ENCODE assay signal across 8 cellular contexts in genomic region chr1:151166506-151166956, GRCh38. TPM values are rescaled to one million over a fixed set of nuclear protein-coding genes. Genes with fewer than 3 reads are reported as not detected.
DNase-seq lines count a peak whose midpoint lies in the region; ATAC-seq and TF ChIP-seq lines count a peak whose summit lies in the region.

No MANE protein-coding gene starts in this region.

- no peak for TF ChIP-seq POLR2A in gastroesophageal sphincter (IDR thresholded peaks at IDR 0.05)

- H3K4me1 ChIP-seq in CD4-positive, CD25-positive, alpha-beta regulatory T cell (ENCODE audit: control insufficient read depth, insufficient read depth, low read length, poor library complexity, severe bottlenecking): peaks cover 28% of the 10 kb centered on the region
- H3K4me1 ChIP-seq in gastroesophageal sphincter: peaks cover 4 to 52% (median 22%) of the 10 kb centered on the region in 3 donors

- CTCF ChIA-PET in WTC11 (lab: Charles Lee): interaction anchor here (1.6 to 4.1 kb wide), 2 partner anchors 9 to 66 kb away, joined by 7 to 39 read pairs; partner anchors contain the start of gene TMOD4

- 0% methylated on average over 4 to 10 of the region's 15 CpGs for WGBS in gastroesophageal sphincter (ENCODE audit: low coverage in 1 of 2), 2 donors

- H3K9me3 ChIP-seq in CD4-positive, CD25-positive, alpha-beta regulatory T cell (ENCODE audit: control insufficient read depth in 2 of 2, low read length in 2 of 2): no peaks in the 10 kb centered on the region
- no peaks in the 10 kb centered on the region for H3K9me3 ChIP-seq in gastroesophageal sphincter

- H3K36me3 Mint-ChIP-seq in CD4-positive, CD25-positive, alpha-beta regulatory T cell: peaks cover 27% of the 10 kb centered on the region
- H3K36me3 Mint-ChIP-seq in WTC11: peaks cover 24% of the 10 kb centered on the region

- no peak for TF ChIP-seq CTCF in WTC11 (IDR thresholded peaks at IDR 0.05)
- TF ChIP-seq CTCF in gastroesophageal sphincter (IDR thresholded peaks at IDR 0.05): no peak
- no peak for TF ChIP-seq CTCF in retinal pigment epithelial cell (conservative IDR thresholded peaks at IDR 0.05; ENCODE audit: low read depth, low read length)

- H3K27me3 Mint-ChIP-seq in CD4-positive, CD25-positive, alpha-beta regulatory T cell: peaks cover 6% of the 10 kb centered on the region
- H3K27me3 Mint-ChIP-seq in WTC11 (ENCODE audit: low read depth): no peaks in the 10 kb centered on the region; the same call in 1 of the 2 replicates

- no peaks in the 10 kb centered on the region for H3K9me3 Mint-ChIP-seq in CD4-positive, CD25-positive, alpha-beta regulatory T cell
- H3K9me3 Mint-ChIP-seq in WTC11: no peaks in the 10 kb centered on the region

- H3K36me3 ChIP-seq in CD4-positive, CD25-positive, alpha-beta regulatory T cell (ENCODE audit: control insufficient read depth, insufficient read depth, low read length): peaks cover 39% of the 10 kb centered on the region
- peaks cover 0 to 39% of the 10 kb centered on the region in 2 donors for H3K36me3 ChIP-seq in gastroesophageal sphincter

- H3K4me1 Mint-ChIP-seq in CD4-positive, CD25-positive, alpha-beta regulatory T cell: peaks cover 6 to 68% (median 33%) of the 10 kb centered on the region in 4 donors
- H3K4me1 Mint-ChIP-seq in WTC11: peaks cover 15% of the 10 kb centered on the region

- POLR2A ChIA-PET in WTC11 (lab: Charles Lee): interaction anchor here (0.5 to 0.7 kb wide), 2 partner anchors 23 to 103 kb away, joined by 5 read pairs; partner anchors contain the start of gene VPS72

- peak overlapping the region; percentile 89 to 97 (median 97) for H3K27ac Mint-ChIP-seq in CD4-positive, CD25-positive, alpha-beta regulatory T cell
- peak overlapping the region; percentile 99 for H3K27ac Mint-ChIP-seq in WTC11

- peak in 1 of 3 donors; percentile 35 for DNase-seq in CD4-positive, CD25-positive, alpha-beta regulatory T cell
- DNase-seq in WTC11 (ENCODE audit: low spot score): no peak
- DNase-seq in retinal pigment epithelial cell (ENCODE audit: low read depth): no peak
- no peak for DNase-seq in NCI-H2081 (lab: John Stamatoyannopoulos, UW)
- DNase-seq in NCI-H1436 (lab: John Stamatoyannopoulos, UW): no peak

- H3K27me3 ChIP-seq in CD4-positive, CD25-positive, alpha-beta regulatory T cell (ENCODE audit: control insufficient read depth, insufficient read depth, low read length): no peaks in the 10 kb centered on the region
- H3K27me3 ChIP-seq in gastroesophageal sphincter: no peaks in the 10 kb centered on the region

- H3K27ac ChIP-seq in CD4-positive, CD25-positive, alpha-beta regulatory T cell (ENCODE audit: insufficient read depth, low read length, poor library complexity, severe bottlenecking): peak overlapping the region; percentile 70
- peak overlapping the region; percentile 76 to 96 (median 90) for H3K27ac ChIP-seq in gastroesophageal sphincter

- peak overlapping the region; percentile 95 to 98 (median 96) for H3K4me3 Mint-ChIP-seq in CD4-positive, CD25-positive, alpha-beta regulatory T cell
- H3K4me3 Mint-ChIP-seq in WTC11: peak overlapping the region; percentile 99

- peak overlapping the region; percentile 100 for H3K4me3 ChIP-seq in CD4-positive, CD25-positive, alpha-beta regulatory T cell (ENCODE audit: low read depth, low read length)
- peak overlapping the region; percentile 70 to 96 for H3K4me3 ChIP-seq in gastroesophageal sphincter
- H3K4me3 ChIP-seq in retinal pigment epithelial cell (ENCODE audit: low read length): peak overlapping the region; percentile 99

- no peak for ATAC-seq in CD4-positive, CD25-positive, alpha-beta regulatory T cell (ENCODE audit: low read depth in 2 of 2)
- ATAC-seq in HG02852 (IDR thresholded peaks at IDR 0.05; ENCODE audit: unreplicated experiment) (peak; percentile 5), WTC11 (peak; percentile 2), gastroesophageal sphincter (no peak), HG02981 (IDR thresholded peaks at IDR 0.05; ENCODE audit: unreplicated experiment) (no peak)

- no peak for TF ChIP-seq EP300 in gastroesophageal sphincter (IDR thresholded peaks at IDR 0.05)

TF ChIP-seq in WTC11, 78 proteins besides CTCF, POLR2A, EP300 and RAD21:
- TF ChIP-seq E2F5 (CRISPR knock-in tag; IDR thresholded peaks at IDR 0.05) (no peak), ZNF121 (CRISPR knock-in tag; IDR thresholded peaks at IDR 0.05) (no peak), TP53 (CRISPR knock-in tag; IDR thresholded peaks at IDR 0.05) (no peak), OVOL2 (CRISPR knock-in tag; IDR thresholded peaks at IDR 0.05; ENCODE audit: borderline replicate concordance) (no peak), PRRX2 (CRISPR knock-in tag; IDR thresholded peaks at IDR 0.05) (no peak), ZNF396 (CRISPR knock-in tag; IDR thresholded peaks at IDR 0.05; ENCODE audit: borderline replicate concordance) (no peak), ZNF263 (CRISPR knock-in tag; IDR thresholded peaks at IDR 0.05; ENCODE audit: low read depth) (no peak), ATF6 (CRISPR knock-in tag; IDR thresholded peaks at IDR 0.05) (no peak)
TF ChIP-seq in WTC11: peak in this region for 0.

RNA-seq across cellular contexts. Expression of gene SCNM1, which starts 0.6 kb away (rescaled TPM):
- 51.0 TPM for total RNA-seq in CD4-positive, CD25-positive, alpha-beta regulatory T cell
- 100 to 1,000 TPM in 1 of 4 donors, 10 to 100 TPM in 3; 74.3 to 104 (median 90.5) TPM for polyA plus RNA-seq in CD4-positive, CD25-positive, alpha-beta regulatory T cell
- total RNA-seq in WTC11 (2021) (35.3 to 45.3 TPM (median 35.8 TPM) in 3 replicates), gastroesophageal sphincter (10 to 100 TPM; 18.7 to 32.0 (median 25.6) TPM)

RNA-seq across cellular contexts. Expression of gene LYSMD1, which starts 0.8 kb away (rescaled TPM):
- 0.54 TPM for total RNA-seq in CD4-positive, CD25-positive, alpha-beta regulatory T cell
- under 1 TPM in 3 of 4 donors, not detected in 1; 0.14 to 0.18 (median 0.14) TPM for polyA plus RNA-seq in CD4-positive, CD25-positive, alpha-beta regulatory T cell
- total RNA-seq in WTC11 (2021) (6.3 to 7.8 TPM (median 6.9 TPM) in 3 replicates), gastroesophageal sphincter (10 to 100 TPM; 14.0 to 28.6 (median 14.4) TPM)

RNA-seq across cellular contexts. Expression of gene TMOD4, which starts 9.2 kb away (rescaled TPM):
- 3.3 TPM for total RNA-seq in CD4-positive, CD25-positive, alpha-beta regulatory T cell
- polyA plus RNA-seq in CD4-positive, CD25-positive, alpha-beta regulatory T cell: not detected
- total RNA-seq in WTC11 (2021) (0.66 to 0.82 TPM (median 0.79 TPM) in 3 replicates), gastroesophageal sphincter (1 to 10 TPM in 1 of 4 donors, not detected in 3; 2.2 TPM)

RNA-seq across cellular contexts. Expression of gene TNFAIP8L2, which starts 10.1 kb away (rescaled TPM):
- total RNA-seq in CD4-positive, CD25-positive, alpha-beta regulatory T cell: 4.3 TPM
- 10 to 100 TPM; 32.9 to 62.5 (median 47.2) TPM for polyA plus RNA-seq in CD4-positive, CD25-positive, alpha-beta regulatory T cell
- 0.15 TPM in 1 of 3 replicates, not detected in the others for total RNA-seq in WTC11 (2021)
- total RNA-seq in gastroesophageal sphincter: 1 to 10 TPM in 3 of 4 donors, under 1 TPM in 1; 0.85 to 7.2 (median 4.4) TPM

RNA-seq across cellular contexts. Expression of gene SEMA6C, which starts 20.1 kb away (rescaled TPM):
- total RNA-seq in CD4-positive, CD25-positive, alpha-beta regulatory T cell: 7.2 TPM
- under 1 TPM; 0.63 to 0.76 (median 0.73) TPM for polyA plus RNA-seq in CD4-positive, CD25-positive, alpha-beta regulatory T cell
- total RNA-seq in WTC11 (2021) (16.3 to 21.0 TPM (median 18.1 TPM) in 3 replicates), gastroesophageal sphincter (10 to 100 TPM in 1 of 4 donors, 1 to 10 TPM in 3; 6.1 to 13.9 (median 8.0) TPM)

Comparison
In these comparisons a context has a peak if more than half of its experiments do, and no peak if none do; other contexts are left out.
1. ATAC-seq: peak in HG02852 (single experiment) and WTC11 (single experiment); none in CD4-positive, CD25-positive, alpha-beta regulatory T cell (0 of 2), gastroesophageal sphincter (single experiment) and HG02981 (single experiment).
2. Peak in every context shown above with its lines, with median percentiles within 50 percentile points of each other: H3K4me3 ChIP-seq.